In genomic region chr5:113169720-113170119, GRCh38 we compare ENCODE assay signal across 29 cellular contexts.
DNase-seq lines count a peak whose midpoint lies in the region; ATAC-seq and TF ChIP-seq lines count a peak whose summit lies in the region.
"Had no signal": no experiment of that assay in that cellular context is flagged by ENCODE, and none has a peak within 500 bp of the region (broad histone marks: within the 10 kb centered on the region; RNA-seq: fewer than 3 reads in every experiment).

No MANE protein-coding gene starts in this region.

- ATAC-seq in GM23338: no peak
- ATAC-seq: activated naive CD4-positive, alpha-beta T cell treated with anti-CD3 and anti-CD28 coated beads, Interleukin-2, amount 50 U/mL, for 72 hours; K562; lower lobe of right lung had no signal

- no peak overlapping the region for H3K9ac ChIP-seq in neural cell (ENCODE audit: low read length)
- H3K9ac ChIP-seq: neural progenitor cell had no signal

- H4K20me1 ChIP-seq in neural cell (ENCODE audit: insufficient read depth) (no peaks in the 10 kb centered on the region), GM23338 (replicated peaks; ENCODE audit: insufficient read depth) (no peaks in the 10 kb centered on the region)

- H3K36me3 Mint-ChIP-seq in GM23338 (ENCODE audit: low read depth): no peaks in the 10 kb centered on the region
- H3K36me3 Mint-ChIP-seq: activated naive CD4-positive, alpha-beta T cell treated with anti-CD3 and anti-CD28 coated beads, Interleukin-2, amount 50 U/mL, for 72 hours; neural progenitor cell had no signal

- H3K4me1 Mint-ChIP-seq in GM23338: peaks cover 32% of the 10 kb centered on the region
- H3K4me1 Mint-ChIP-seq: activated B cell treated with CpG ODN at 0.5 μM for 24 hours had no signal

- H3K79me2 ChIP-seq in neural cell (replicated peaks; ENCODE audit: insufficient read depth, low read length) (no peaks in the 10 kb centered on the region), GM23338 (replicated peaks; ENCODE audit: insufficient read depth) (no peaks in the 10 kb centered on the region)

- no peak overlapping the region for H3K4me3 Mint-ChIP-seq in GM23338
- H3K4me3 Mint-ChIP-seq: activated B cell treated with CpG ODN at 0.5 μM for 24 hours, HFFc6, neural progenitor cell had no signal

- DNase-seq in DMS 273 (lab: John Stamatoyannopoulos, UW; ENCODE audit: unreplicated experiment): peak; percentile 22
- no peak for DNase-seq in DMS 273 treated with DMSO at 0.1 percent for 48 hours (lab: John Stamatoyannopoulos, UW)
- peak; percentile 20 for DNase-seq in SKM-1 treated with dmso at 0.1 percent for 144 hours (lab: John Stamatoyannopoulos, UW; ENCODE audit: unreplicated experiment)
- no peak for DNase-seq in coronary artery (ENCODE audit: low spot score)
- no peak for DNase-seq in middle frontal gyrus (ENCODE audit: extremely low spot score, low spot score)
- no peak for DNase-seq in GM23338 (ENCODE audit: low spot score)
- DNase-seq: activated B cell treated with CpG ODN at 0.5 μM for 24 hours; activated CD4-positive, alpha-beta T cell treated with anti-CD3 and anti-CD28 coated beads, Interleukin-2, amount 50 U/mL, for 4 hours; central memory CD4-positive, alpha-beta T cell; erythroblast; HFFc6; lower lobe of right lung; MM.1S; NCI-H146; NCI-H2171; NCI-H526; sigmoid colon; stimulated activated CD8-positive, alpha-beta memory T cell treated with anti-CD3 and anti-CD28 coated beads, Interleukin-4, amount 100 ng/mL, for 48 hours; T1000 had no signal

- H3K9me3 ChIP-seq in esophagus (ENCODE audit: control insufficient read depth in 2 of 2, insufficient read depth in 1 of 2, low read depth in 1 of 2, low read length in 1 of 2) (no peaks in the 10 kb centered on the region), neural cell (ENCODE audit: low read length) (no peaks in the 10 kb centered on the region)
- H3K9me3 ChIP-seq: ascending aorta, lower lobe of right lung, sigmoid colon, tibial nerve had no signal

- H3K4me2 ChIP-seq in neural cell (ENCODE audit: low read length) (no peak overlapping the region), GM23338 (no peak overlapping the region)
- H3K4me2 ChIP-seq: neural progenitor cell had no signal

- peaks cover 5 to 8% of the 10 kb centered on the region in 2 donors for H3K4me1 ChIP-seq in esophagus (ENCODE audit: control insufficient read depth in 2 of 2, insufficient read depth in 2 of 2, low read length in 1 of 2)
- H3K4me1 ChIP-seq in GM23338 (ENCODE audit: insufficient read depth): peaks cover 18% of the 10 kb centered on the region; the same call in 1 of the 2 replicates
- H3K4me1 ChIP-seq: sigmoid colon had no signal

- no peaks in the 10 kb centered on the region for H3F3A ChIP-seq in neural cell (ENCODE audit: insufficient read depth, low read length, poor library complexity, severe bottlenecking)
- H3F3A ChIP-seq in GM23338 (replicated peaks; ENCODE audit: low read depth): no peaks in the 10 kb centered on the region

- WGBS in esophagus, 2 donors: 53 to 65% methylated on average over 1 of the region's 1 CpG

- H3K36me3 ChIP-seq in esophagus (ENCODE audit: control insufficient read depth in 2 of 2, insufficient read depth in 2 of 2, low read length in 1 of 2) (no peaks in the 10 kb centered on the region), neural cell (ENCODE audit: insufficient read depth, low read length) (no peaks in the 10 kb centered on the region), GM23338 (ENCODE audit: insufficient read depth) (no peaks in the 10 kb centered on the region)
- H3K36me3 ChIP-seq: ascending aorta, lower lobe of right lung, neural progenitor cell, sigmoid colon, tibial nerve had no signal

- no peaks in the 10 kb centered on the region for H3K9me2 ChIP-seq in neural cell (ENCODE audit: insufficient read depth, low read length)
- no peaks in the 10 kb centered on the region for H3K9me2 ChIP-seq in GM23338 (ENCODE audit: insufficient read depth)

- no peak for TF ChIP-seq RAD21 in neural cell (conservative IDR thresholded peaks at IDR 0.05)

- H2AFZ ChIP-seq in neural cell (ENCODE audit: low read depth, low read length): no peak overlapping the region
- no peak overlapping the region for H2AFZ ChIP-seq in GM23338
- H2AFZ ChIP-seq: neural progenitor cell had no signal

- no peak for TF ChIP-seq CTCF in neural cell (IDR thresholded peaks at IDR 0.05; ENCODE audit: poor library complexity, severe bottlenecking)
- TF ChIP-seq CTCF in coronary artery (IDR thresholded peaks at IDR 0.05): no peak
- no peak for TF ChIP-seq CTCF in GM23338 (conservative IDR thresholded peaks at IDR 0.05; ENCODE audit: low read depth in 2 of 2)

- H3K27ac ChIP-seq in esophagus (ENCODE audit: low read depth in 2 of 2, low read length in 1 of 2): peak overlapping the region; percentile 61 to 72
- no peak overlapping the region for H3K27ac ChIP-seq in neural cell (ENCODE audit: low read length)
- H3K27ac ChIP-seq in coronary artery: no peak overlapping the region
- H3K27ac ChIP-seq in GM23338 (ENCODE audit: low read depth): no peak overlapping the region
- H3K27ac ChIP-seq: 22Rv1, ascending aorta, lower lobe of right lung, neural progenitor cell, sigmoid colon, SK-N-MC, tibial nerve had no signal

- H3K27me3 ChIP-seq in esophagus (ENCODE audit: control insufficient read depth in 1 of 2, insufficient read depth in 2 of 2, low read length in 2 of 2) (no peaks in the 10 kb centered on the region), neural cell (ENCODE audit: insufficient read depth, low read depth, low read length) (no peaks in the 10 kb centered on the region), GM23338 (ENCODE audit: insufficient read depth) (no peaks in the 10 kb centered on the region)
- H3K27me3 ChIP-seq: ascending aorta, neural progenitor cell, sigmoid colon, tibial nerve had no signal

- TF ChIP-seq EP300 in neural cell (conservative IDR thresholded peaks at IDR 0.05; ENCODE audit: poor library complexity, severe bottlenecking): no peak

- no peak overlapping the region for H3K27ac Mint-ChIP-seq in GM23338
- H3K27ac Mint-ChIP-seq: activated B cell treated with CpG ODN at 0.5 μM for 24 hours; activated naive CD4-positive, alpha-beta T cell treated with anti-CD3 and anti-CD28 coated beads, Interleukin-2, amount 50 U/mL, for 72 hours; activated T-helper 2 cell treated with anti-CD3 and anti-CD28 coated beads, Interferon-gamma antibody, Interleukin-2, Interleukin-4, amounts not matched to agents 10 μg/mL and 5 μg/mL and 100 μg/mL, durations not matched to agents 14 hours and 24 hours and 36 hours; HFFc6; neural progenitor cell had no signal

- peaks cover 2% of the 10 kb centered on the region for H3K27me3 Mint-ChIP-seq in GM23338 (ENCODE audit: insufficient read depth, low read depth, poor library complexity)

- H3K4me3 ChIP-seq in esophagus (ENCODE audit: low read depth in 1 of 2, low read length in 2 of 2): no peak overlapping the region
- no peak overlapping the region for H3K4me3 ChIP-seq in neural cell (ENCODE audit: low read length)
- no peak overlapping the region for H3K4me3 ChIP-seq in coronary artery
- no peak overlapping the region for H3K4me3 ChIP-seq in GM23338
- H3K4me3 ChIP-seq: ascending aorta, K562, lower lobe of right lung, neural progenitor cell, sigmoid colon, SK-N-MC, tibial nerve had no signal

- no peaks in the 10 kb centered on the region for H3K9me3 Mint-ChIP-seq in GM23338
- H3K9me3 Mint-ChIP-seq: activated B cell treated with CpG ODN at 0.5 μM for 24 hours; activated naive CD4-positive, alpha-beta T cell treated with anti-CD3 and anti-CD28 coated beads, Interleukin-2, amount 50 U/mL, for 72 hours; activated T-helper 2 cell treated with anti-CD3 and anti-CD28 coated beads, Interferon-gamma antibody, Interleukin-2, Interleukin-4, amounts not matched to agents 10 μg/mL and 5 μg/mL and 100 μg/mL, durations not matched to agents 14 hours and 24 hours and 36 hours; HFFc6; neural progenitor cell had no signal

TF ChIP-seq in neural cell, 6 proteins besides CTCF, POLR2A, EP300 and RAD21 (continues in another document):
- peak; percentile 14 for TF ChIP-seq POLR2AphosphoS5 (IDR thresholded peaks at IDR 0.05)

TF ChIP-seq in GM23338, 12 proteins besides CTCF, POLR2A, EP300 and RAD21:
- TF ChIP-seq ZNF331 (CRISPR knock-in tag; IDR thresholded peaks at IDR 0.05; ENCODE audit: low read depth) (no peak), REST (IDR thresholded peaks at IDR 0.05; ENCODE audit: unreplicated experiment) (no peak), STAT1 (IDR thresholded peaks at IDR 0.05; ENCODE audit: unreplicated experiment) (no peak), CREB1 (CRISPR knock-in tag; IDR thresholded peaks at IDR 0.05; ENCODE audit: low read depth) (no peak), POLR2AphosphoS5 (IDR thresholded peaks at IDR 0.05; ENCODE audit: low read depth) (no peak), EZH2phosphoT487 (IDR thresholded peaks at IDR 0.05; ENCODE audit: unreplicated experiment) (no peak)
TF ChIP-seq in GM23338: peak in this region for 0.

Comparison
In these comparisons a context has a peak if more than half of its experiments do, and no peak if none do; other contexts are left out.
1. DNase-seq: peak in DMS 273 (single experiment) and SKM-1 treated with dmso at 0.1 percent for 144 hours (single experiment); none in DMS 273 treated with DMSO at 0.1 percent for 48 hours (single experiment), coronary artery (single experiment), middle frontal gyrus (single experiment) and GM23338 (single experiment).
2. H3K27ac ChIP-seq: peak in esophagus (2 of 2); none in neural cell (single experiment), coronary artery (0 of 2) and GM23338 (single experiment).